In genomic region chr6:10146723-10147451, GRCh38 we compare ENCODE assay signal across 8 cellular contexts.
DNase-seq lines count a peak whose midpoint lies in the region; ATAC-seq and TF ChIP-seq lines count a peak whose summit lies in the region.

No MANE protein-coding gene starts in this region.

- no peaks in the 10 kb centered on the region for H3K9me3 Mint-ChIP-seq in endothelial cell (ENCODE audit: unreplicated experiment)
- H3K9me3 Mint-ChIP-seq in nephron: no peaks in the 10 kb centered on the region

- H3K27me3 Mint-ChIP-seq in endothelial cell (ENCODE audit: unreplicated experiment): no peaks in the 10 kb centered on the region
- no peaks in the 10 kb centered on the region for H3K27me3 Mint-ChIP-seq in nephron (ENCODE audit: low read depth)

- no peaks in the 10 kb centered on the region for H3K4me1 Mint-ChIP-seq in endothelial cell (ENCODE audit: unreplicated experiment)
- H3K4me1 Mint-ChIP-seq in nephron: peaks cover 2% of the 10 kb centered on the region

- H3K4me3 ChIP-seq in GM06990 (replicated peaks; ENCODE audit: low read depth, low read length) (peak overlapping the region; percentile 2), RWPE2 (ENCODE audit: severe bottlenecking) (peak overlapping the region; percentile 28)

- H3K9me3 ChIP-seq in RWPE2 (ENCODE audit: severe bottlenecking): no peaks in the 10 kb centered on the region

- no peaks in the 10 kb centered on the region for H3K36me3 Mint-ChIP-seq in endothelial cell (ENCODE audit: low read depth, unreplicated experiment)
- no peaks in the 10 kb centered on the region for H3K36me3 Mint-ChIP-seq in nephron (ENCODE audit: low read depth)

- H3K27ac Mint-ChIP-seq in endothelial cell (ENCODE audit: unreplicated experiment) (no peak overlapping the region), nephron (peak overlapping the region in 1 of 3 experiments; percentile 59)

- H3K36me3 ChIP-seq in GM06990 (ENCODE audit: control insufficient read depth, insufficient read depth, low read length) (no peaks in the 10 kb centered on the region), RWPE2 (ENCODE audit: low read depth) (no peaks in the 10 kb centered on the region)

- TF ChIP-seq CTCF in GM06990 (IDR thresholded peaks at IDR 0.05; ENCODE audit: insufficient read depth, low read length, poor library complexity, severe bottlenecking) (no peak), RWPE2 (IDR thresholded peaks at IDR 0.05; ENCODE audit: poor library complexity, severe bottlenecking) (no peak), endothelial cell (IDR thresholded peaks at IDR 0.05; ENCODE audit: unreplicated experiment) (no peak), nephron (IDR thresholded peaks at IDR 0.05; ENCODE audit: unreplicated experiment in 3 of 3) (no peak)

- H3K4me3 Mint-ChIP-seq in endothelial cell (ENCODE audit: unreplicated experiment) (no peak overlapping the region), nephron (peak overlapping the region; percentile 68 to 84 (median 82))

- ATAC-seq in GM21367 (IDR thresholded peaks at IDR 0.05; ENCODE audit: unreplicated experiment) (peak; percentile 99), HG03460 (IDR thresholded peaks at IDR 0.05; ENCODE audit: unreplicated experiment) (peak; percentile 99), RWPE2 (ENCODE audit: low read depth) (peak; percentile 80)

- no peak overlapping the region for H3K27ac ChIP-seq in RWPE2 (ENCODE audit: poor library complexity, severe bottlenecking)

- no peaks in the 10 kb centered on the region for H3K27me3 ChIP-seq in GM06990 (replicated peaks; ENCODE audit: control insufficient read depth, insufficient read depth, low read length)
- H3K27me3 ChIP-seq in RWPE2 (ENCODE audit: insufficient read depth, poor library complexity, severe bottlenecking): no peaks in the 10 kb centered on the region

- peak; percentile 4 for DNase-seq in GM06990 (ENCODE audit: extremely low read depth, insufficient read length)
- DNase-seq in RWPE2 (ENCODE audit: low spot score): no peak
- DNase-seq in endothelial cell (ENCODE audit: low spot score): peak; percentile 13
- no peak for DNase-seq in NCI-H1048 (lab: John Stamatoyannopoulos, UW)
- no peak for DNase-seq in GOT3 (lab: John Stamatoyannopoulos, UW)

- H3K4me1 ChIP-seq in RWPE2 (ENCODE audit: insufficient read depth, poor library complexity, severe bottlenecking): peaks cover 31% of the 10 kb centered on the region

Comparison
In these comparisons a context has a peak if more than half of its experiments do, and no peak if none do; other contexts are left out.
1. DNase-seq: peak in GM06990 (single experiment) and endothelial cell (single experiment); none in RWPE2 (single experiment), NCI-H1048 (single experiment) and GOT3 (single experiment).
2. Peak in every context shown above with its lines, with median percentiles within 50 percentile points of each other: ATAC-seq.